9 cellular contexts compared by ENCODE assay signal in the genomic region with DNA sequence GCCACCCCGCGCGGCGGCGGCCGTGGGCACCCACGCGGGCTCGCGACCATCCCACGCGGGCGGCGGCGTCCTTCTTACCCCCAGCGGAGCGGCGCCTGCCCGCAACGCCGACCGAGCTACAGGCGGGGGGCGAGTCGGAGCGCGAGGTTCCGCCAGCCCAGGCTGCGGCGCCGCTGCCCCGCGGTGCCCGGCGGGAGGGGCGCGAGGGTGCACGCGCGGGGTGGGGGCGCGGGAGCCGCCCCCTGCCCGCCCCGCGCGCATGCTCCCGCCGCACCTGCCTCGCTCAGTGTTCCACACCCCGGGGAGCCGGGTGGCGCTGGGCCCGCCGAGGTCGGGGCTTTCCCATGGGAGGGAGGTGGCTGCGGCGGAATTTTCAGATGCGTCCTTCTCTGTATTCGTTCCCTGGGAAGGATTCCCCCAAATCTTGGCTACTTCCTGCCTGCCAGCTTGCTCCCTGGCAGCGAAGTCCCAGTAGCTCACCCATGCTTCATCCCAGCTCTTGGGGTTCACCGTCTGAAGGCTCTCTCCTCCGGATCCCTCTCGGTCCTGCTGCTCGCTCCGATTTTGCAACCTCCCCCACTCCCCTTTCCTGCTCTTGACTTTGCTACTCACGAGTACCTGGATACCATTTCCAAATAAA. TPM values are rescaled to one million over a fixed set of nuclear protein-coding genes. Genes with fewer than 3 reads are reported as not detected.
DNase-seq lines count a peak whose midpoint lies in the region; ATAC-seq, FAIRE-seq and TF ChIP-seq lines count a peak whose summit lies in the region.
"Had no signal": no experiment of that assay in that cellular context is flagged by ENCODE, and none has a peak within 500 bp of the region (broad histone marks: within the 10 kb centered on the region; RNA-seq: fewer than 3 reads in every experiment).

A gene (minus strand): TSS at position 189 of the 640 bp plus-strand sequence. CDS start 103,286 bp downstream, outside the sequence.

- H3K4me2 ChIP-seq in GM12878 (ENCODE audit: control insufficient read depth, insufficient read depth) = peak within 1 kb of the TSS; percentile 93

- no TSS peak for BruUV-seq in GM12878 (replicated peaks; lab: Mats Ljungman, UMichigan)

- RAD21 ChIA-PET in GM12878 (lab: Charles Lee; ENCODE audit: unreplicated experiment) = interaction anchor here (1.0 to 1.7 kb wide), 3 partner anchors 13 to 51 kb away, joined by 3 to 4 read pairs (median 3); no protein-coding TSS in a partner anchor

- no peak for TF ChIP-seq EP300 in GM12878 (IDR thresholded peaks at IDR 0.05; ENCODE audit: borderline replicate concordance in 1 of 2, control insufficient read depth in 1 of 2, low read depth in 2 of 2, low read length in 2 of 2)

- peak; percentile 23 for DNase-seq in NCI-H1092 treated with DMSO at 0.1 percent for 48 hours (lab: John Stamatoyannopoulos, UW)
- DNase-seq in NCI-H1092 (lab: John Stamatoyannopoulos, UW) = no peak
- DNase-seq in GM12878 (ENCODE audit: low read depth, low spot score) = no peak
- DNase-seq in kidney tubule cell (ENCODE audit: low spot score) = peak; percentile 77
- peak; percentile 23 for DNase-seq in stimulated activated CD8-positive, alpha-beta memory T cell treated with anti-CD3 and anti-CD28 coated beads, Interleukin-4, amount 100 ng/mL, for 48 hours
- DNase-seq in NCI-H446 treated with DMSO at 0.1 percent for 48 hours (lab: John Stamatoyannopoulos, UW) = no peak

- H3K4me1 ChIP-seq in GM12878 (ENCODE audit: control insufficient read depth, insufficient read depth, low read length) = peaks cover 5% of the 10 kb centered on the region; the same call in 1 of the 2 replicates

- POLR2A ChIA-PET in GM12878 (lab: Charles Lee) = no interaction called here

- TF ChIP-seq RAD21 in GM12878 (IDR thresholded peaks at IDR 0.05; ENCODE audit: insufficient read depth, low read depth, low read length) = no peak

- peak within 1 kb of the TSS; percentile 92 for H2AFZ ChIP-seq in GM12878 (ENCODE audit: control insufficient read depth, low read depth, low read length)

- no peak for TF ChIP-seq CTCF in GM12878 (IDR thresholded peaks at IDR 0.05 in 2 of 3, conservative IDR thresholded peaks at IDR 0.05 in 1 of 3; ENCODE audit: control insufficient read depth in 2 of 3, extremely low read depth in 1 of 3, insufficient read depth in 1 of 3, low read depth in 3 of 3, low read length in 3 of 3)

- no peaks in the 10 kb centered on the region for H3K9me3 ChIP-seq in GM12878 (replicated peaks; ENCODE audit: control insufficient read depth, insufficient read depth, low read length)

- H3K27ac ChIP-seq in GM12878 (ENCODE audit: control insufficient read depth, insufficient read depth) = peak within 1 kb of the TSS; percentile 45
- H3K27ac ChIP-seq: 22Rv1 had no signal

- intact Hi-C loops in GM12878 (cut with micrococcal nuclease; ENCODE audit: unreplicated experiment) = loop anchor here (5.0 to 10.0 kb wide), 2 partner anchors 53 to 440 kb away; no protein-coding TSS in a partner anchor

- peak; percentile 46 for ATAC-seq in GM21367 (IDR thresholded peaks at IDR 0.05; ENCODE audit: unreplicated experiment)
- peak; percentile 38 for ATAC-seq in HG03565 (IDR thresholded peaks at IDR 0.05; ENCODE audit: unreplicated experiment)
- ATAC-seq in GM12878 = peak; percentile 65

- no peak for FAIRE-seq in GM12878 (lab: Jason Lieb, UNC)

- peak within 1 kb of the TSS; percentile 68 for H3K9ac ChIP-seq in GM12878 (ENCODE audit: control insufficient read depth, insufficient read depth, low read length)

- peak within 1 kb of the TSS; percentile 82 for H3K4me3 ChIP-seq in GM12878

- in situ Hi-C loops in GM12878 (cut with MboI) = no loop called here

- no peaks in the 10 kb centered on the region for H4K20me1 ChIP-seq in GM12878 (ENCODE audit: control insufficient read depth, insufficient read depth)

- TF ChIP-seq POLR2A in GM12878 (IDR thresholded peaks at IDR 0.05; ENCODE audit: low read depth, low read length) = 0 out of 2 replicates have a peak, but pooled peaks have one; percentile 2

- H3K27me3 ChIP-seq in GM12878 (replicated peaks in 1 of 2; ENCODE audit: control insufficient read depth in 2 of 2, insufficient read depth in 2 of 2, low read length in 1 of 2) = no peaks in the 10 kb centered on the region

- no peaks in the 10 kb centered on the region for H3K36me3 ChIP-seq in GM12878 (ENCODE audit: control insufficient read depth in 2 of 2, insufficient read depth in 2 of 2, low read length in 1 of 2)

- WGBS in GM12878 (ENCODE audit: insufficient coverage, insufficient replicate concordance, low lambda C conversion rate, missing lambda C conversion rate) = 6% methylated on average over 24 of the region's 67 CpGs

- SMC1A ChIA-PET in GM12878 (lab: Charles Lee; ENCODE audit: uncharacterized antibody, unreplicated experiment) = interaction anchor here (0.7 to 1.4 kb wide), 3 partner anchors 9 to 56 kb away, joined by 3 to 4 read pairs (median 4); no protein-coding TSS in a partner anchor

- CTCF ChIA-PET in GM12878 (lab: Yijun Ruan, JAX) = interaction anchor here (1.2 to 1.4 kb wide), 2 partner anchors 13 to 196 kb away, joined by 3 to 4 read pairs; no protein-coding TSS in a partner anchor

- H3K79me2 ChIP-seq in GM12878 (ENCODE audit: control insufficient read depth, insufficient read depth, low read length) = peaks cover 4% of the 10 kb centered on the region; the same call in 1 of the 2 replicates

TF ChIP-seq in GM12878, 131 proteins besides CTCF, POLR2A, EP300 and RAD21 (continues in another document):
- 0 out of 2 replicates have a peak, but pooled peaks have one; percentile 42 for TF ChIP-seq POLR2AphosphoS5 (IDR thresholded peaks at IDR 0.05; ENCODE audit: low read length)
- 0 out of 2 replicates have a peak, but pooled peaks have one; percentile 32 for TF ChIP-seq HDGF (IDR thresholded peaks at IDR 0.05)
- TF ChIP-seq SREBF2 (IDR thresholded peaks at IDR 0.05; ENCODE audit: low read length) = no peak
- no peak for TF ChIP-seq YBX1 (IDR thresholded peaks at IDR 0.05)
- TF ChIP-seq EGR1 (IDR thresholded peaks at IDR 0.05; ENCODE audit: borderline replicate concordance in 1 of 2, low read depth in 2 of 2, low read length in 2 of 2) = no peak
- TF ChIP-seq ZNF622 (IDR thresholded peaks at IDR 0.05) = no peak
- TF ChIP-seq, protein P1, sequence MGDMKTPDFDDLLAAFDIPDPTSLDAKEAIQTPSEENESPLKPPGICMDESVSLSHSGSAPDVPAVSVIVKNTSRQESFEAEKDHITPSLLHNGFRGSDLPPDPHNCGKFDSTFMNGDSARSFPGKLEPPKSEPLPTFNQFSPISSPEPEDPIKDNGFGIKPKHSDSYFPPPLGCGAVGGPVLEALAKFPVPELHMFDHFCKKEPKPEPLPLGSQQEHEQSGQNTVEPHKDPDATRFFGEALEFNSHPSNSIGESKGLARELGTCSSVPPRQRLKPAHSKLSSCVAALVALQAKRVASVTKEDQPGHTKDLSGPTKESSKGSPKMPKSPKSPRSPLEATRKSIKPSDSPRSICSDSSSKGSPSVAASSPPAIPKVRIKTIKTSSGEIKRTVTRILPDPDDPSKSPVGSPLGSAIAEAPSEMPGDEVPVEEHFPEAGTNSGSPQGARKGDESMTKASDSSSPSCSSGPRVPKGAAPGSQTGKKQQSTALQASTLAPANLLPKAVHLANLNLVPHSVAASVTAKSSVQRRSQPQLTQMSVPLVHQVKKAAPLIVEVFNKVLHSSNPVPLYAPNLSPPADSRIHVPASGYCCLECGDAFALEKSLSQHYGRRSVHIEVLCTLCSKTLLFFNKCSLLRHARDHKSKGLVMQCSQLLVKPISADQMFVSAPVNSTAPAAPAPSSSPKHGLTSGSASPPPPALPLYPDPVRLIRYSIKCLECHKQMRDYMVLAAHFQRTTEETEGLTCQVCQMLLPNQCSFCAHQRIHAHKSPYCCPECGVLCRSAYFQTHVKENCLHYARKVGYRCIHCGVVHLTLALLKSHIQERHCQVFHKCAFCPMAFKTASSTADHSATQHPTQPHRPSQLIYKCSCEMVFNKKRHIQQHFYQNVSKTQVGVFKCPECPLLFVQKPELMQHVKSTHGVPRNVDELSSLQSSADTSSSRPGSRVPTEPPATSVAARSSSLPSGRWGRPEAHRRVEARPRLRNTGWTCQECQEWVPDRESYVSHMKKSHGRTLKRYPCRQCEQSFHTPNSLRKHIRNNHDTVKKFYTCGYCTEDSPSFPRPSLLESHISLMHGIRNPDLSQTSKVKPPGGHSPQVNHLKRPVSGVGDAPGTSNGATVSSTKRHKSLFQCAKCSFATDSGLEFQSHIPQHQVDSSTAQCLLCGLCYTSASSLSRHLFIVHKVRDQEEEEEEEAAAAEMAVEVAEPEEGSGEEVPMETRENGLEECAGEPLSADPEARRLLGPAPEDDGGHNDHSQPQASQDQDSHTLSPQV (IDR thresholded peaks at IDR 0.05) = no peak
- TF ChIP-seq KAT2A (conservative IDR thresholded peaks at IDR 0.05; ENCODE audit: control insufficient read depth, low read depth, low read length) = no peak
- TF ChIP-seq RB1 (IDR thresholded peaks at IDR 0.05; ENCODE audit: borderline replicate concordance) = no peak
- peak; percentile 99 for TF ChIP-seq GATAD2B (conservative IDR thresholded peaks at IDR 0.05; ENCODE audit: low read depth)
- peak; percentile 99 for TF ChIP-seq BACH1 (IDR thresholded peaks at IDR 0.05; ENCODE audit: borderline replicate concordance)
- no peak for TF ChIP-seq ZNF207 (IDR thresholded peaks at IDR 0.05; ENCODE audit: borderline replicate concordance)
- no peak for TF ChIP-seq MTA2 (IDR thresholded peaks at IDR 0.05; ENCODE audit: low read depth)
- TF ChIP-seq NR2F1 (conservative IDR thresholded peaks at IDR 0.05) = peak; percentile 28; the same call in 1 of the 2 replicates
- peak in 1 of 2 experiments; percentile 76; a peak in 2 of 4 replicates for TF ChIP-seq BHLHE40 (IDR thresholded peaks at IDR 0.05; ENCODE audit: borderline replicate concordance in 1 of 2, low read depth in 2 of 2, low read length in 1 of 2)

RNA-seq across cellular contexts. Expression of the gene that starts here (rescaled TPM):
- 10.6 and 19.0 TPM in 2 replicates for total RNA-seq in GM12878 (2013; cell fraction: nucleolus; rRNA removed)
- total RNA-seq in GM12878 (2014; rRNA removed) (4.9 and 5.3 TPM in 2 replicates), GM12878 (2014; rRNA removed; fragmentation: Illumina TruSeq; extraction: Trizol) (5.3 and 5.5 TPM in 2 replicates), GM12878 (2021) (8.7 and 9.7 TPM in 2 replicates)
- 1.3 TPM for polyA plus RNA-seq in GM12878 (2011; ENCODE audit: low read depth)
- polyA plus RNA-seq in GM12878 (2011; rRNA removed) (2.5 and 2.6 TPM in 2 replicates), GM12878 (2014; fragmentation: Illumina TruSeq; extraction: Trizol) (3.7 and 4.7 TPM in 2 replicates), GM12878 (2014; fragmentation: Nextera tagmentation; extraction: Ambion mirVana) (1 to 10 TPM; 1.3 to 1.6 TPM), GM12878 (2014; rRNA removed) (2.8 and 3.9 TPM in 2 replicates), GM12878 (2016; fragmentation: Nextera tagmentation; extraction: Ambion mirVana) (1 to 10 TPM; 2.1 to 4.2 TPM)
- polyA plus RNA-seq in GM12878 (2011; cell fraction: cytosol; rRNA removed) = 1.3 and 1.4 TPM in 2 replicates
- 4.2 TPM in 2 replicates for polyA plus RNA-seq in GM12878 (2011; cell fraction: nucleus; rRNA removed)
- 1.4 and 2.1 TPM in 2 replicates for polyA plus RNA-seq in GM12878 (2012)
- polyA minus RNA-seq in GM12878 (2011; rRNA and poly(A)+ RNA removed) = 4.6 and 6.4 TPM in 2 replicates
- polyA minus RNA-seq in GM12878 (2011; cell fraction: cytosol; rRNA and poly(A)+ RNA removed) = 0.80 and 1.7 TPM in 2 replicates
- 5.9 and 10.8 TPM in 2 replicates for polyA minus RNA-seq in GM12878 (2011; cell fraction: nucleus; rRNA and poly(A)+ RNA removed)

Comparison
In these comparisons a context has a peak if more than half of its experiments do, and no peak if none do; other contexts are left out.
1. DNase-seq: peak in NCI-H1092 treated with DMSO at 0.1 percent for 48 hours (single experiment), kidney tubule cell (single experiment) and stimulated activated CD8-positive, alpha-beta memory T cell treated with anti-CD3 and anti-CD28 coated beads, Interleukin-4, amount 100 ng/mL, for 48 hours (single experiment); none in NCI-H1092 (single experiment), GM12878 (single experiment) and NCI-H446 treated with DMSO at 0.1 percent for 48 hours (single experiment).
2. Peak in every context shown above with its lines, with median percentiles within 50 percentile points of each other: ATAC-seq.